19 cellular contexts compared by ENCODE assay signal in genomic region chr5:30343707-30344106, GRCh38.
DNase-seq lines count a peak whose midpoint lies in the region; TF ChIP-seq lines count a peak whose summit lies in the region.
"Had no signal": no experiment of that assay in that cellular context is flagged by ENCODE, and none has a peak within 500 bp of the region (broad histone marks: within the 10 kb centered on the region; RNA-seq: fewer than 3 reads in every experiment).

No MANE protein-coding gene starts in this region.

- TF ChIP-seq CTCF in osteocyte (IDR thresholded peaks at IDR 0.05) (no peak), foreskin fibroblast (IDR thresholded peaks at IDR 0.05; ENCODE audit: low read depth, low read length) (no peak)

- H3K4me3 Mint-ChIP-seq in osteocyte (ENCODE audit: unreplicated experiment), result no peak overlapping the region
- H3K4me3 Mint-ChIP-seq: CD8-positive, alpha-beta T cell; T-helper 1 cell treated with Interleukin-12 subunit alpha and Interleukin-12 subunit beta and Interleukin-4 antibody, amounts not matched to agents 30 μg/mL and 1 μg/mL, for 36 hours had no signal

- DNase-seq in NCI-H1417 (lab: John Stamatoyannopoulos, UW) (peak in 2 of 3 experiments; percentile 20 to 69), NCI-H1417 treated with DMSO at 0.1 percent for 48 hours (lab: John Stamatoyannopoulos, UW) (no peak), NCI-H2029 treated with DMSO at 0.1 percent for 48 hours (lab: John Stamatoyannopoulos, UW) (peak; percentile 21), OCI-M1 (lab: John Stamatoyannopoulos, UW) (peak; percentile 75), osteocyte (ENCODE audit: extremely low spot score, unreplicated experiment) (no peak), SIG-M5 treated with dmso at 0.1 percent for 504 hours (lab: John Stamatoyannopoulos, UW; ENCODE audit: unreplicated experiment) (no peak), foreskin fibroblast (no peak)
- DNase-seq in effector CD8-positive, alpha-beta T cell (lab: John Stamatoyannopoulos, UW), result no peak
- DNase-seq: 8988T; CD8-positive, alpha-beta T cell; GDM1; MG63; NCI-H2107; NCI-H446; NCI-H82; SHP77 had no signal

- H3K4me1 Mint-ChIP-seq in osteocyte (ENCODE audit: unreplicated experiment), result peaks cover 61% of the 10 kb centered on the region

- no peaks in the 10 kb centered on the region for H3K27me3 Mint-ChIP-seq in osteocyte (ENCODE audit: unreplicated experiment)

- H3K9me3 Mint-ChIP-seq in osteocyte (ENCODE audit: unreplicated experiment), result peaks cover 17% of the 10 kb centered on the region

- H3K27ac Mint-ChIP-seq in osteocyte (ENCODE audit: unreplicated experiment), result peak overlapping the region; percentile 48
- H3K27ac Mint-ChIP-seq: CD8-positive, alpha-beta T cell; T-helper 1 cell treated with Interleukin-12 subunit alpha and Interleukin-12 subunit beta and Interleukin-4 antibody, amounts not matched to agents 30 μg/mL and 1 μg/mL, for 36 hours had no signal

- H3K4me3 ChIP-seq in foreskin fibroblast (ENCODE audit: low read depth in 1 of 2, low read length in 2 of 2), result no peak overlapping the region
- H3K4me3 ChIP-seq: BLaER1, GM12878, MG63 had no signal

- H3K36me3 Mint-ChIP-seq in osteocyte (ENCODE audit: unreplicated experiment), result peaks cover 9% of the 10 kb centered on the region
- H3K36me3 Mint-ChIP-seq: CD8-positive, alpha-beta T cell had no signal

Comparison
In these comparisons a context has a peak if more than half of its experiments do, and no peak if none do; other contexts are left out.
1. DNase-seq: peak in NCI-H1417 (2 of 3), NCI-H2029 treated with DMSO at 0.1 percent for 48 hours (single experiment) and OCI-M1 (single experiment); none in NCI-H1417 treated with DMSO at 0.1 percent for 48 hours (single experiment), osteocyte (single experiment), effector CD8-positive, alpha-beta T cell (single experiment), SIG-M5 treated with dmso at 0.1 percent for 504 hours (single experiment) and foreskin fibroblast (0 of 2).